Comparison of ENCODE assay signal across 16 cellular contexts in genomic region chr12:75932241-75932640, GRCh38.
"Had no signal": no experiment of that assay in that cellular context is flagged by ENCODE, and none has a peak within 500 bp of the region (broad histone marks: within the 10 kb centered on the region; RNA-seq: fewer than 3 reads in every experiment).

No MANE protein-coding gene starts in this region.

- H3K36me3 ChIP-seq: heart right ventricle, upper lobe of left lung had no signal

- H3K27me3 ChIP-seq: upper lobe of left lung had no signal

- DNase-seq: activated CD4-positive, alpha-beta T cell treated with anti-CD3 and anti-CD28 coated beads, Interleukin-2, amount 50 U/mL, for 48 hours; activated CD4-positive, CD25-positive, alpha-beta regulatory T cell treated with anti-CD3 and anti-CD28 coated beads, Interleukin-2, amount 50 U/mL, for 72 hours; activated effector memory CD4-positive, alpha-beta T cell treated with anti-CD3 and anti-CD28 coated beads, Interleukin-2, amount 50 U/mL, for 16 hours; activated naive CD4-positive, alpha-beta T cell treated with anti-CD3 and anti-CD28 coated beads, Interleukin-2, amount 50 U/mL, for 16 hours; cortex of kidney; heart right ventricle; islet precursor cell; left colon; naive thymus-derived CD4-positive, alpha-beta T cell; posterior cingulate gyrus; small intestine; stimulated activated CD4-positive, alpha-beta T cell treated with anti-CD3 and anti-CD28 coated beads, Interleukin-15, amount 100 ng/mL, for 24 hours; stimulated activated CD4-positive, alpha-beta T cell treated with anti-CD3 and anti-CD28 coated beads, Interleukin-2, amount 100 ng/mL, for 48 hours; stimulated activated naive CD4-positive, alpha-beta T cell; upper lobe of left lung had no signal

- H3K9me3 ChIP-seq: heart right ventricle, upper lobe of left lung had no signal

- H3K4me3 ChIP-seq: heart right ventricle, upper lobe of left lung had no signal

- H3K9me3 Mint-ChIP-seq: neural crest cell had no signal

- H3K4me3 Mint-ChIP-seq: naive thymus-derived CD4-positive, alpha-beta T cell; neural crest cell had no signal

- FAIRE-seq: small intestine had no signal

- H3K27ac ChIP-seq: upper lobe of left lung had no signal
